ENCODE assay signal across 9 cellular contexts in the genomic region with DNA sequence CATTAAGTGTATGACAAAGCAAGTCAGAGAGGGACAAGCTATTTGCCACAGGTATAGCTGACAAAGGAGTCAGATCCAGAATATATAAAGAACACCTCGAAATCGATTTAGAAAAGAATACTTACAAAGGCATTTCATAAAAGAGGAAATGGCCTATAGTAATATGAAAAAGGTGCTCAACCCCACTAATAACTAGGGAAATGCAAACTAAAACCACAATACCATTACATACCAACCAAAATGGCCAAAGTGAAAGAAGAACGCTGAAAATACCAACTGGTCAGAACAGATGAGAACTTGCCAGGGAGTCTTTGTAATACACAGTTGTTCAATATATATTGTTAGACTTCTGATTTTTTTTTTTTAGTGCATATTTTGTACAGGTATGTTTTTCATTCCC.
DNase-seq lines count a peak whose midpoint lies in the region; ATAC-seq and TF ChIP-seq lines count a peak whose summit lies in the region.
"Had no signal": no experiment of that assay in that cellular context is flagged by ENCODE, and none has a peak within 500 bp of the region (broad histone marks: within the 10 kb centered on the region; RNA-seq: fewer than 3 reads in every experiment).

No MANE protein-coding gene starts in this region.

- H3K4me3 Mint-ChIP-seq in activated B cell treated with CpG ODN at 0.5 μM for 24 hours = peak overlapping the region; percentile 56

- H3K27me3 ChIP-seq in gastroesophageal sphincter = no peaks in the 10 kb centered on the region
- H3K27me3 ChIP-seq: hepatocyte had no signal

- H3K36me3 Mint-ChIP-seq in activated B cell treated with CpG ODN at 0.5 μM for 24 hours (ENCODE audit: low read depth) = peaks cover 17% of the 10 kb centered on the region

- intact Hi-C loops in activated B cell treated with CpG ODN at 0.5 μM for 24 hours (cut with micrococcal nuclease) = loop anchor here (1.0 to 2.0 kb wide), 7 partner anchors 22 to 1307 kb away; no protein-coding TSS in a partner anchor

- DNase-seq in GM13976 (ENCODE audit: low spot score) = peak; percentile 28
- DNase-seq in activated B cell treated with CpG ODN at 0.5 μM for 24 hours = no peak
- no peak for DNase-seq in SKM-1 (lab: John Stamatoyannopoulos, UW; ENCODE audit: unreplicated experiment)
- no peak for DNase-seq in omental fat pad (ENCODE audit: low spot score)

- H3K27ac ChIP-seq in gastroesophageal sphincter = no peak overlapping the region
- H3K27ac ChIP-seq: hepatocyte had no signal

- no peaks in the 10 kb centered on the region for H3K9me3 Mint-ChIP-seq in activated B cell treated with CpG ODN at 0.5 μM for 24 hours

- ATAC-seq in GM19397 (IDR thresholded peaks at IDR 0.05; ENCODE audit: unreplicated experiment) = peak; percentile 70
- ATAC-seq in HG03039 (IDR thresholded peaks at IDR 0.05; ENCODE audit: unreplicated experiment) = peak; percentile 56
- peak; percentile 57 for ATAC-seq in activated B cell treated with CpG ODN at 0.5 μM for 24 hours (ENCODE audit: low read depth)
- ATAC-seq in SK-N-SH treated with all-trans-retinoic acid at 6 μM for 48 hours = no peak
- no peak for ATAC-seq in gastroesophageal sphincter
- no peak for ATAC-seq in omental fat pad (ENCODE audit: low FRiP score)

- TF ChIP-seq EP300 in gastroesophageal sphincter (IDR thresholded peaks at IDR 0.05) = no peak

- CTCF ChIA-PET in activated B cell treated with CpG ODN at 0.5 μM for 24 hours (lab: Charles Lee) = interaction anchor here (0.7 to 2.0 kb wide), 5 partner anchors 35 to 1075 kb away, joined by 3 to 8 read pairs (median 3); no protein-coding TSS in a partner anchor

- WGBS in gastroesophageal sphincter (ENCODE audit: low coverage in 1 of 2), 2 donors = 73 to 81% methylated on average over 3 of the region's 3 CpGs

- H3K9me3 ChIP-seq in gastroesophageal sphincter = no peaks in the 10 kb centered on the region

- H3K4me1 Mint-ChIP-seq in activated B cell treated with CpG ODN at 0.5 μM for 24 hours = peaks cover 36% of the 10 kb centered on the region

- in situ Hi-C loops in GM13976 (cut with MboI; ENCODE audit: low sequenced_read_pairs, unreplicated experiment) = loop anchor here (25.0 kb wide), 2 partner anchors 529 to 1304 kb away; no protein-coding TSS in a partner anchor

- no peaks in the 10 kb centered on the region for H3K27me3 Mint-ChIP-seq in activated B cell treated with CpG ODN at 0.5 μM for 24 hours

- no peak for TF ChIP-seq CTCF in GM13976 (IDR thresholded peaks at IDR 0.05; ENCODE audit: borderline replicate concordance, control extremely low read depth, extremely low read depth, insufficient read depth, missing control alignments)
- no peak for TF ChIP-seq CTCF in activated B cell treated with CpG ODN at 0.5 μM for 24 hours (IDR thresholded peaks at IDR 0.05)
- TF ChIP-seq CTCF in gastroesophageal sphincter (IDR thresholded peaks at IDR 0.05) = no peak
- TF ChIP-seq CTCF in omental fat pad (IDR thresholded peaks at IDR 0.05) = no peak

- H3K27ac Mint-ChIP-seq in activated B cell treated with CpG ODN at 0.5 μM for 24 hours = peak overlapping the region; percentile 15

- H3K36me3 ChIP-seq in gastroesophageal sphincter = peaks cover 0 to 17% of the 10 kb centered on the region in 2 donors

- no peak overlapping the region for H3K4me3 ChIP-seq in gastroesophageal sphincter
- H3K4me3 ChIP-seq: hepatocyte had no signal

- TF ChIP-seq POLR2A in gastroesophageal sphincter (IDR thresholded peaks at IDR 0.05) = no peak

- POLR2A ChIA-PET in activated B cell treated with CpG ODN at 0.5 μM for 24 hours (lab: Charles Lee) = interaction anchor here (0.6 to 1.9 kb wide), 3 partner anchors 11 to 153 kb away, joined by 3 to 8 read pairs (median 5); a partner anchor contains a TSS

- peaks cover 0 to 6% (median 0%) of the 10 kb centered on the region in 3 donors for H3K4me1 ChIP-seq in gastroesophageal sphincter

TF ChIP-seq in SK-N-SH treated with all-trans-retinoic acid at 6 μM for 48 hours, 23 proteins besides CTCF, POLR2A, EP300 and RAD21:
- TF ChIP-seq ZNF8 (CRISPR knock-in tag; IDR thresholded peaks at IDR 0.05) = no peak
- no peak for TF ChIP-seq TCF4 (CRISPR knock-in tag; IDR thresholded peaks at IDR 0.05; ENCODE audit: borderline replicate concordance)
- TF ChIP-seq, protein P1, sequence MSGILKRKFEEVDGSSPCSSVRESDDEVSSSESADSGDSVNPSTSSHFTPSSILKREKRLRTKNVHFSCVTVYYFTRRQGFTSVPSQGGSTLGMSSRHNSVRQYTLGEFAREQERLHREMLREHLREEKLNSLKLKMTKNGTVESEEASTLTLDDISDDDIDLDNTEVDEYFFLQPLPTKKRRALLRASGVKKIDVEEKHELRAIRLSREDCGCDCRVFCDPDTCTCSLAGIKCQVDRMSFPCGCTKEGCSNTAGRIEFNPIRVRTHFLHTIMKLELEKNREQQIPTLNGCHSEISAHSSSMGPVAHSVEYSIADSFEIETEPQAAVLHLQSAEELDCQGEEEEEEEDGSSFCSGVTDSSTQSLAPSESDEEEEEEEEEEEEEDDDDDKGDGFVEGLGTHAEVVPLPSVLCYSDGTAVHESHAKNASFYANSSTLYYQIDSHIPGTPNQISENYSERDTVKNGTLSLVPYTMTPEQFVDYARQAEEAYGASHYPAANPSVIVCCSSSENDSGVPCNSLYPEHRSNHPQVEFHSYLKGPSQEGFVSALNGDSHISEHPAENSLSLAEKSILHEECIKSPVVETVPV (CRISPR knock-in tag; IDR thresholded peaks at IDR 0.05) = no peak
- no peak for TF ChIP-seq GLIS3 (CRISPR knock-in tag; IDR thresholded peaks at IDR 0.05)
- no peak for TF ChIP-seq ZFP3 (CRISPR knock-in tag; IDR thresholded peaks at IDR 0.05)
- TF ChIP-seq ZFP30 (CRISPR knock-in tag; IDR thresholded peaks at IDR 0.05) = no peak
- TF ChIP-seq ESRRG (CRISPR knock-in tag; IDR thresholded peaks at IDR 0.05) = no peak
- TF ChIP-seq ISL1 (CRISPR knock-in tag; IDR thresholded peaks at IDR 0.05) = no peak
- no peak for TF ChIP-seq ARNTL (CRISPR knock-in tag; IDR thresholded peaks at IDR 0.05; ENCODE audit: borderline replicate concordance, low read depth)
- no peak for TF ChIP-seq RARB (CRISPR knock-in tag; IDR thresholded peaks at IDR 0.05)
- TF ChIP-seq, protein P2, sequence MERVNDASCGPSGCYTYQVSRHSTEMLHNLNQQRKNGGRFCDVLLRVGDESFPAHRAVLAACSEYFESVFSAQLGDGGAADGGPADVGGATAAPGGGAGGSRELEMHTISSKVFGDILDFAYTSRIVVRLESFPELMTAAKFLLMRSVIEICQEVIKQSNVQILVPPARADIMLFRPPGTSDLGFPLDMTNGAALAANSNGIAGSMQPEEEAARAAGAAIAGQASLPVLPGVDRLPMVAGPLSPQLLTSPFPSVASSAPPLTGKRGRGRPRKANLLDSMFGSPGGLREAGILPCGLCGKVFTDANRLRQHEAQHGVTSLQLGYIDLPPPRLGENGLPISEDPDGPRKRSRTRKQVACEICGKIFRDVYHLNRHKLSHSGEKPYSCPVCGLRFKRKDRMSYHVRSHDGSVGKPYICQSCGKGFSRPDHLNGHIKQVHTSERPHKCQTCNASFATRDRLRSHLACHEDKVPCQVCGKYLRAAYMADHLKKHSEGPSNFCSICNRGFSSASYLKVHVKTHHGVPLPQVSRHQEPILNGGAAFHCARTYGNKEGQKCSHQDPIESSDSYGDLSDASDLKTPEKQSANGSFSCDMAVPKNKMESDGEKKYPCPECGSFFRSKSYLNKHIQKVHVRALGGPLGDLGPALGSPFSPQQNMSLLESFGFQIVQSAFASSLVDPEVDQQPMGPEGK (CRISPR knock-in tag; IDR thresholded peaks at IDR 0.05; ENCODE audit: borderline replicate concordance) = no peak
- TF ChIP-seq, protein P3, sequence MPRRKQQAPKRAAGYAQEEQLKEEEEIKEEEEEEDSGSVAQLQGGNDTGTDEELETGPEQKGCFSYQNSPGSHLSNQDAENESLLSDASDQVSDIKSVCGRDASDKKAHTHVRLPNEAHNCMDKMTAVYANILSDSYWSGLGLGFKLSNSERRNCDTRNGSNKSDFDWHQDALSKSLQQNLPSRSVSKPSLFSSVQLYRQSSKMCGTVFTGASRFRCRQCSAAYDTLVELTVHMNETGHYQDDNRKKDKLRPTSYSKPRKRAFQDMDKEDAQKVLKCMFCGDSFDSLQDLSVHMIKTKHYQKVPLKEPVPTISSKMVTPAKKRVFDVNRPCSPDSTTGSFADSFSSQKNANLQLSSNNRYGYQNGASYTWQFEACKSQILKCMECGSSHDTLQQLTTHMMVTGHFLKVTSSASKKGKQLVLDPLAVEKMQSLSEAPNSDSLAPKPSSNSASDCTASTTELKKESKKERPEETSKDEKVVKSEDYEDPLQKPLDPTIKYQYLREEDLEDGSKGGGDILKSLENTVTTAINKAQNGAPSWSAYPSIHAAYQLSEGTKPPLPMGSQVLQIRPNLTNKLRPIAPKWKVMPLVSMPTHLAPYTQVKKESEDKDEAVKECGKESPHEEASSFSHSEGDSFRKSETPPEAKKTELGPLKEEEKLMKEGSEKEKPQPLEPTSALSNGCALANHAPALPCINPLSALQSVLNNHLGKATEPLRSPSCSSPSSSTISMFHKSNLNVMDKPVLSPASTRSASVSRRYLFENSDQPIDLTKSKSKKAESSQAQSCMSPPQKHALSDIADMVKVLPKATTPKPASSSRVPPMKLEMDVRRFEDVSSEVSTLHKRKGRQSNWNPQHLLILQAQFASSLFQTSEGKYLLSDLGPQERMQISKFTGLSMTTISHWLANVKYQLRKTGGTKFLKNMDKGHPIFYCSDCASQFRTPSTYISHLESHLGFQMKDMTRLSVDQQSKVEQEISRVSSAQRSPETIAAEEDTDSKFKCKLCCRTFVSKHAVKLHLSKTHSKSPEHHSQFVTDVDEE (CRISPR knock-in tag; IDR thresholded peaks at IDR 0.05) = no peak
- no peak for TF ChIP-seq SNAI2 (CRISPR knock-in tag; IDR thresholded peaks at IDR 0.05)

Comparison
In these comparisons a context has a peak if more than half of its experiments do, and no peak if none do; other contexts are left out.
1. ATAC-seq: peak in GM19397 (single experiment), HG03039 (single experiment) and activated B cell treated with CpG ODN at 0.5 μM for 24 hours (single experiment); none in SK-N-SH treated with all-trans-retinoic acid at 6 μM for 48 hours (single experiment), gastroesophageal sphincter (single experiment) and omental fat pad (single experiment).